Comparison of ENCODE assay signal across 8 cellular contexts in the genomic region with DNA sequence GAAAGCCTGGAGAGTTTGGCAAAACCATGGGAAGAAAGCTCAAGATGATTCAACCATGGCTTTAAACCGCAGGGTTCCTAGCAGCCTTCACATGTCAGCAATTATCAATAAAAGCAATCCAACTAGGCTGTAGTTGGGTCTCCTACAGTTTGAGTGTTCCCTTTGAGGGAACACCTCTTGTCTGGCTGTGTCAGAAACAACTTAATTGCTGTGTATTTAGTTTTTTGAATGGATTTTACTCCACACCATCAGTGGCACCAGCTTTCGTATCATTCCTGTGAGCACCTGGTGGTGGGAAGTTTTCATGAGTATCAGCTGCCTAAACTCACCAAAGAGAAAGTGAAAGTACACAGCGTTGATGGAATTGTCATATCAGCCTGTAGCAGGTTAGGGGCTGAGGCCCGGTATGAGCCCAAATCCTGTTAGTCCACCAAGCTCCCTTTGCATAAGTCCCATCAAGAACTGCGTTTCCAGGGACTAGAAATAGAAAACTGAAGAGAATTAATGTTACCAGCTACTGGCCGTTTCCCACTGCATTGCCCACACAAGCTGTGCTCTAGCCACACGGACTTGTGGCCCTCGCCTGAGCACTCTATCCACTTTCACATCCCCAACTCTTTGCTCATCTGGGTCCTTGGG. TPM values are rescaled to one million over a fixed set of nuclear protein-coding genes. Genes with fewer than 3 reads are reported as not detected.
DNase-seq lines count a peak whose midpoint lies in the region; ATAC-seq and TF ChIP-seq lines count a peak whose summit lies in the region.

No MANE protein-coding gene starts in this region.

- H3K4ac ChIP-seq in mesendoderm (ENCODE audit: low read depth, low read length) = no peak overlapping the region

- no TSS peak for BruUV-seq in Panc1 (replicated peaks; lab: Mats Ljungman, UMichigan)

- no peaks in the 10 kb centered on the region for H3K9me3 ChIP-seq in Panc1 (ENCODE audit: control insufficient read depth, insufficient read depth, low read depth, low read length)

- no CpG with 5 or more reads among the region's 8 CpGs for WGBS in mesendoderm (ENCODE audit: extremely low coverage, insufficient coverage, low lambda C conversion rate)

- H3K4me1 ChIP-seq in Panc1 (ENCODE audit: control insufficient read depth, insufficient read depth, low read length) = peaks cover 18% of the 10 kb centered on the region
- peaks cover 6% of the 10 kb centered on the region for H3K4me1 ChIP-seq in mesendoderm (ENCODE audit: control insufficient read depth, low read depth, low read length)

- no peak for TF ChIP-seq CTCF in Panc1 (IDR thresholded peaks at IDR 0.05)

- no peak overlapping the region for H3K56ac ChIP-seq in mesendoderm (ENCODE audit: low read length)

- ATAC-seq in GM18861 (IDR thresholded peaks at IDR 0.05; ENCODE audit: unreplicated experiment) (peak; percentile 45), HG03097 (IDR thresholded peaks at IDR 0.05; ENCODE audit: low FRiP score, unreplicated experiment) (peak; percentile 54), Panc1 (peak; percentile 82)

- H3K4me3 Mint-ChIP-seq in activated naive CD8-positive, alpha-beta T cell = peak overlapping the region; percentile 89

- H3K27me3 ChIP-seq in Panc1 (ENCODE audit: control insufficient read depth, insufficient read depth, low read length) (no peaks in the 10 kb centered on the region), mesendoderm (ENCODE audit: insufficient read depth, low read length, poor library complexity) (no peaks in the 10 kb centered on the region)

- H3K36me3 ChIP-seq in Panc1 (ENCODE audit: control insufficient read depth, insufficient read depth, low read length) (no peaks in the 10 kb centered on the region), mesendoderm (ENCODE audit: control insufficient read depth, insufficient read depth, low read length) (no peaks in the 10 kb centered on the region)

- in situ Hi-C loops in Panc1 (cut with HindIII; ENCODE audit: low pct_unique_long_range_greater_than_20kb, low sequenced_read_pairs) = no loop called here

- H3K4me3 ChIP-seq in Panc1 (ENCODE audit: low read depth in 2 of 2, low read length in 2 of 2) = peak overlapping the region; percentile 40 to 57
- no peak overlapping the region for H3K4me3 ChIP-seq in mesendoderm (ENCODE audit: low read length)

- peak overlapping the region; percentile 16 for H3K23ac ChIP-seq in mesendoderm (ENCODE audit: low read length)

- H4K5ac ChIP-seq in mesendoderm (ENCODE audit: low read length) = no peak overlapping the region

- CTCF ChIA-PET in Panc1 (lab: Charles Lee) = interaction anchor here (0.6 to 1.2 kb wide), 4 partner anchors 12 to 156 kb away, joined by 3 to 9 read pairs (median 4); no protein-coding TSS in a partner anchor

- no peak overlapping the region for H2BK15ac ChIP-seq in mesendoderm (replicated peaks; ENCODE audit: low read depth)

- no peak overlapping the region for H3K9ac ChIP-seq in mesendoderm (ENCODE audit: low read length)

- H2BK120ac ChIP-seq in mesendoderm (ENCODE audit: low read depth, low read length) = no peak overlapping the region

- H3K27me3 Mint-ChIP-seq in activated naive CD8-positive, alpha-beta T cell = no peaks in the 10 kb centered on the region

- no peak overlapping the region for H3K4me2 ChIP-seq in mesendoderm (ENCODE audit: low read length)

- peaks cover 9% of the 10 kb centered on the region for H3K36me3 Mint-ChIP-seq in activated naive CD8-positive, alpha-beta T cell

- peak overlapping the region; percentile 93 for H3K27ac Mint-ChIP-seq in activated naive CD8-positive, alpha-beta T cell

- peak; percentile 21 for DNase-seq in Ammon's horn (ENCODE audit: low spot score)
- no peak for DNase-seq in Panc1 (ENCODE audit: low read depth, low spot score)
- no peak for DNase-seq in mesendoderm
- no peak for DNase-seq in midbrain (lab: John Stamatoyannopoulos, UW)
- no peak for DNase-seq in iPS-NIHi11 (ENCODE audit: low spot score)

- H3K18ac ChIP-seq in mesendoderm (ENCODE audit: low read length) = no peak overlapping the region

- no peaks in the 10 kb centered on the region for H3K9me3 Mint-ChIP-seq in activated naive CD8-positive, alpha-beta T cell (ENCODE audit: low read depth)

- POLR2A ChIA-PET in Panc1 (lab: Charles Lee) = no interaction called here

- no peaks in the 10 kb centered on the region for H3K79me2 ChIP-seq in mesendoderm (ENCODE audit: control insufficient read depth, insufficient read depth, low read length)

- no peak overlapping the region for H2BK5ac ChIP-seq in mesendoderm (ENCODE audit: low read length)

- no peak overlapping the region for H2AK5ac ChIP-seq in mesendoderm (ENCODE audit: low read length)

- peaks cover 47% of the 10 kb centered on the region for H3K4me1 Mint-ChIP-seq in activated naive CD8-positive, alpha-beta T cell (ENCODE audit: low read depth)

- H3K79me1 ChIP-seq in mesendoderm (ENCODE audit: low read length) = no peaks in the 10 kb centered on the region

- H3K27ac ChIP-seq in Panc1 (ENCODE audit: low read length) (peak overlapping the region; percentile 78), mesendoderm (ENCODE audit: low read depth, low read length) (no peak overlapping the region)

- H4K8ac ChIP-seq in mesendoderm (ENCODE audit: low read depth, low read length) = no peak overlapping the region

- intact Hi-C loops in Panc1 (cut with micrococcal nuclease; ENCODE audit: unreplicated experiment) = no loop called here

RNA-seq across cellular contexts. Expression of gene IL26, which starts 10.9 kb away (rescaled TPM):
- total RNA-seq in Panc1 (2021; ENCODE audit: unreplicated experiment) = not detected
- not detected for polyA plus RNA-seq in Panc1 (2012; ENCODE audit: insufficient read length)
- polyA plus RNA-seq in mesendoderm (2013, experiment 1 of 2) = not detected
- not detected for polyA plus RNA-seq in mesendoderm (2013, experiment 2 of 2)

RNA-seq across cellular contexts. Expression of gene IL22, which starts 16.9 kb away (rescaled TPM):
- not detected for total RNA-seq in Panc1 (2021; ENCODE audit: unreplicated experiment)
- not detected for polyA plus RNA-seq in Panc1 (2012; ENCODE audit: insufficient read length)
- not detected for polyA plus RNA-seq in mesendoderm (2013, experiment 1 of 2)
- polyA plus RNA-seq in mesendoderm (2013, experiment 2 of 2) = not detected
